Comparison of ENCODE assay signal across 1 cellular context in the genomic region with DNA sequence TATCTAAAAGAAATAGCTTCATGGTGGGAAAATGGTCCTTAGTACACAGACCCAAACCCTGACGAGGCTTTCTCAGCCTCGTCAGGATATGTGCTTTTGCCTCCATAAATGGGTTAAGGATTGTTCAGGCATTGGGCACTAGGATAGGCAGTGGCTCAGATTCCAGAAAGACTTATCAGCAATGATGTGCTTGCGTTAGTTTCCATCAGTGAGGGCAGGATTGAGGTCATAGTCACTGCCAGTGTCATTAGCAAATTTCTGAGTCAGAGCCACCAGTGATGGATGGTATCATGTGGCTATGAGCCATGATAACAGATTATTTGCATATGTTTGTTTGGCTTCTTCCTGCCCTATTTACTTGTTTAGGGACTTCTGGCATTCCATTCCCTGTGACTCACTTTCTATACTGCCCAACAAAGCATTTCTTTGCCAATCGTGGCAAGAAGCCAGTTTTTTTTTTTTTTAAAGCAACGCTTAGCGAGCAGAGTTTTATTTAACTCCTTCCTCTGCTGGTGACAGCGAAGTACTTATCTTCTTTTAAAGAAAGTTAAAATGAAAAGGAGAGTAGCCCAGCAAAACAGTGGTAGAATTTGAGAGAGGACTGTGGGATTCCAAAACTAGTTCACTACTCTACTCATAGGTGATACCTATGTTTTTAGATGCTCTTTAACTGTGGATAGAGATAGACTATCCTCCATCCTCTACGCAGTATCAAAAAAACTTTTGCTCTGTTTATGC.
TF ChIP-seq lines count a peak whose summit lies in the region.

No MANE protein-coding gene starts in this region.

TF ChIP-seq in SK-N-SH, 30 proteins besides CTCF, POLR2A, EP300 and RAD21 (continued from another document):
- TF ChIP-seq MEF2A (IDR thresholded peaks at IDR 0.05; ENCODE audit: borderline replicate concordance, low read depth) (peak; percentile 49; the same call in 1 of the 2 replicates), SIN3A (IDR thresholded peaks at IDR 0.05; ENCODE audit: borderline replicate concordance, low read depth, low read length) (no peak), CHD2 (IDR thresholded peaks at IDR 0.05; ENCODE audit: low read length, partially characterized antibody) (peak; percentile 34), POLR2AphosphoS5 (IDR thresholded peaks at IDR 0.05; ENCODE audit: low read depth, low read length) (peak; percentile 70; the same call in 1 of the 2 replicates)
- TF ChIP-seq, protein P1, sequence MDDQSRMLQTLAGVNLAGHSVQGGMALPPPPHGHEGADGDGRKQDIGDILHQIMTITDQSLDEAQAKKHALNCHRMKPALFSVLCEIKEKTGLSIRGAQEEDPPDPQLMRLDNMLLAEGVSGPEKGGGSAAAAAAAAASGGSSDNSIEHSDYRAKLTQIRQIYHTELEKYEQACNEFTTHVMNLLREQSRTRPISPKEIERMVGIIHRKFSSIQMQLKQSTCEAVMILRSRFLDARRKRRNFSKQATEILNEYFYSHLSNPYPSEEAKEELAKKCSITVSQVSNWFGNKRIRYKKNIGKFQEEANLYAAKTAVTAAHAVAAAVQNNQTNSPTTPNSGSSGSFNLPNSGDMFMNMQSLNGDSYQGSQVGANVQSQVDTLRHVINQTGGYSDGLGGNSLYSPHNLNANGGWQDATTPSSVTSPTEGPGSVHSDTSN (IDR thresholded peaks at IDR 0.05), result peak; percentile 95
- TF ChIP-seq, protein P2, sequence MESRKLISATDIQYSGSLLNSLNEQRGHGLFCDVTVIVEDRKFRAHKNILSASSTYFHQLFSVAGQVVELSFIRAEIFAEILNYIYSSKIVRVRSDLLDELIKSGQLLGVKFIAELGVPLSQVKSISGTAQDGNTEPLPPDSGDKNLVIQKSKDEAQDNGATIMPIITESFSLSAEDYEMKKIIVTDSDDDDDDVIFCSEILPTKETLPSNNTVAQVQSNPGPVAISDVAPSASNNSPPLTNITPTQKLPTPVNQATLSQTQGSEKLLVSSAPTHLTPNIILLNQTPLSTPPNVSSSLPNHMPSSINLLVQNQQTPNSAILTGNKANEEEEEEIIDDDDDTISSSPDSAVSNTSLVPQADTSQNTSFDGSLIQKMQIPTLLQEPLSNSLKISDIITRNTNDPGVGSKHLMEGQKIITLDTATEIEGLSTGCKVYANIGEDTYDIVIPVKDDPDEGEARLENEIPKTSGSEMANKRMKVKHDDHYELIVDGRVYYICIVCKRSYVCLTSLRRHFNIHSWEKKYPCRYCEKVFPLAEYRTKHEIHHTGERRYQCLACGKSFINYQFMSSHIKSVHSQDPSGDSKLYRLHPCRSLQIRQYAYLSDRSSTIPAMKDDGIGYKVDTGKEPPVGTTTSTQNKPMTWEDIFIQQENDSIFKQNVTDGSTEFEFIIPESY (IDR thresholded peaks at IDR 0.05; ENCODE audit: borderline replicate concordance, low read depth), result peak; percentile 80; the same call in 1 of the 2 replicates
- TF ChIP-seq, protein P3, sequence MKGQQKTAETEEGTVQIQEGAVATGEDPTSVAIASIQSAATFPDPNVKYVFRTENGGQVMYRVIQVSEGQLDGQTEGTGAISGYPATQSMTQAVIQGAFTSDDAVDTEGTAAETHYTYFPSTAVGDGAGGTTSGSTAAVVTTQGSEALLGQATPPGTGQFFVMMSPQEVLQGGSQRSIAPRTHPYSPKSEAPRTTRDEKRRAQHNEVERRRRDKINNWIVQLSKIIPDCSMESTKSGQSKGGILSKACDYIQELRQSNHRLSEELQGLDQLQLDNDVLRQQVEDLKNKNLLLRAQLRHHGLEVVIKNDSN (IDR thresholded peaks at IDR 0.05; ENCODE audit: borderline replicate concordance, low read depth), result peak; percentile 59
